In the genomic region with DNA sequence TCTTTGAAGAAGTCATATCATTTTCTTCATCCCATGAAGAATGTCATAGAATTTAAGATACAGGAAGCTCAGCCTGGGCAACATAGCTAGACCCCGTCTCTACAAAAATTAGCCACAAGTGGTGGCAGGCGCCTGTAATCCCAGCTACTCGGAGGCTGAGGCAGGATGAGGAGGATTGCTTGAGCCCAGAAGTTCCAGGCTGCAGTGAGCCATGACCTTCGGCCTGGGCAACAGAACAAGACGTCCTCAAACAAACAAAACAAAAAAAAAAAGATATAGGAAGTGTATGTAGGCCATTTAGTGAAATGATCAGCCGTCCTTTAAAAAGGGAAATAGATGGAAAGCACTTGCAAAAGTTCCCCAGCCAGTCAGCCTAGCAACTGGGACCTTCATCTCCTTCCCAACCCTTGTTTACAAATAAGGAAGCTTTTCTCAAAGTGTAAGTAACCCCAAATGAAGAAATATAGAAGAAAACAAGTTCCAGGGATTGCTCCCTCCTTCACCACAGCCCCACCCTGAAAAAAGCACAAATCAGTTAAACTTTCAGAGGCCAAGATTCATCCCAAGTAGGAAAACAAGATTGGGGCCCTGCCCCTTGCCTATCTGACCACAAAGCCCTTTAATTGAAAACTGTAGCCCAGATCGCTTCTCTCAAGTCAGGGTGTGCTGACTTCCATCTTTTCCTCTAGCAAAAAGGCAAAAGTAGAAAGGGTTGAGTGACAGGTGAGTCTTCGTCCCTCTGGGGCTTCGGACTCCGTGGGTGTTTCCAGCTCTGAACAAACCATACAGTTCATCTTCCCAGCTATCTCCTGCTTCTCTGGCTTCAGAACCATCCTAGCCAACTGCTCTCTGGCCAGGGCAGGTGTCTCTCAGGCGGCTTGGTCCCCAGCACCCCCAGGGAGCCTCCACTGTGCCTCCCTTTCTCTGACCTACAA, we compare ENCODE assay signal across 8 cellular contexts. TPM values are rescaled to one million over a fixed set of nuclear protein-coding genes. Genes with fewer than 3 reads are reported as not detected.
DNase-seq lines count a peak whose midpoint lies in the region; ATAC-seq and TF ChIP-seq lines count a peak whose summit lies in the region.

No MANE protein-coding gene starts in this region.

- peak overlapping the region; percentile 93 for H3K4me2 ChIP-seq in trophoblast cell (ENCODE audit: low read length)

- H4K91ac ChIP-seq in trophoblast cell (ENCODE audit: low read depth, low read length): no peak overlapping the region

- no peak overlapping the region for H3K9ac ChIP-seq in trophoblast cell (ENCODE audit: low read length)

- H2BK120ac ChIP-seq in trophoblast cell (ENCODE audit: insufficient read depth, low read length, poor library complexity): no peak overlapping the region

- H3K36me3 ChIP-seq in GM06990 (ENCODE audit: control insufficient read depth, insufficient read depth, low read length): no peaks in the 10 kb centered on the region
- no peaks in the 10 kb centered on the region for H3K36me3 ChIP-seq in SJSA1
- H3K36me3 ChIP-seq in trophoblast cell (ENCODE audit: control insufficient read depth in 1 of 2, insufficient read depth in 2 of 2, low read length in 2 of 2): no peaks in the 10 kb centered on the region

- H2AFZ ChIP-seq in trophoblast cell (ENCODE audit: insufficient read depth, low read length, poor library complexity): no peak overlapping the region

- H3K4me1 ChIP-seq in SJSA1 (replicated peaks) (peaks cover 5% of the 10 kb centered on the region; the same call in 1 of the 2 replicates), trophoblast cell (ENCODE audit: control insufficient read depth in 1 of 2, insufficient read depth in 2 of 2, low read length in 2 of 2) (peaks cover 5 to 11% of the 10 kb centered on the region in 2 experiments)

- DNase-seq in GM06990 (ENCODE audit: extremely low read depth, insufficient read length) (no peak), SJSA1 (ENCODE audit: low read depth in 1 of 2, low spot score in 2 of 2) (no peak), fibroblast of the aortic adventitia (ENCODE audit: low read depth) (no peak), trophoblast cell (peak in 1 of 2 donors; percentile 19), HCEC 1CT (no peak), cerebellar nuclear complex (lab: John Stamatoyannopoulos, UW) (no peak), middle frontal gyrus (ENCODE audit: extremely low spot score, low spot score) (no peak)

- H2BK5ac ChIP-seq in trophoblast cell (ENCODE audit: low read depth, low read length, poor library complexity): no peak overlapping the region

- H3K27me3 ChIP-seq in GM06990 (replicated peaks; ENCODE audit: control insufficient read depth, insufficient read depth, low read length): no peaks in the 10 kb centered on the region
- no peaks in the 10 kb centered on the region for H3K27me3 ChIP-seq in SJSA1 (replicated peaks)
- H3K27me3 ChIP-seq in trophoblast cell (ENCODE audit: insufficient read depth, low read length): no peaks in the 10 kb centered on the region

- peaks cover 5% of the 10 kb centered on the region for H3K79me1 ChIP-seq in trophoblast cell (ENCODE audit: low read length)

- H3K79me2 ChIP-seq in trophoblast cell (ENCODE audit: control insufficient read depth, insufficient read depth, low read length, poor library complexity): peaks cover 4% of the 10 kb centered on the region

- no peak overlapping the region for H2BK12ac ChIP-seq in trophoblast cell (ENCODE audit: low read length)

- H3K18ac ChIP-seq in trophoblast cell (ENCODE audit: low read length): no peak overlapping the region

- no peak overlapping the region for H3K23ac ChIP-seq in trophoblast cell (ENCODE audit: low read length)

- whole genome bisulfite sequencing in trophoblast cell (ENCODE audit: extremely low coverage, insufficient coverage, insufficient read length): no CpG with 5 or more reads among the region's 11 CpGs

- TF ChIP-seq CTCF in GM06990 (IDR thresholded peaks at IDR 0.05; ENCODE audit: insufficient read depth, low read length, poor library complexity, severe bottlenecking) (no peak), fibroblast of the aortic adventitia (IDR thresholded peaks at IDR 0.05; ENCODE audit: insufficient read depth, low read length) (no peak)

- H4K8ac ChIP-seq in trophoblast cell (ENCODE audit: low read depth, low read length): no peak overlapping the region

- ATAC-seq in HG03135 (IDR thresholded peaks at IDR 0.05; ENCODE audit: unreplicated experiment): no peak

- no peak overlapping the region for H2AK5ac ChIP-seq in trophoblast cell (ENCODE audit: low read length)

- no peak overlapping the region for H3K4ac ChIP-seq in trophoblast cell (ENCODE audit: low read depth, low read length)

- no peak overlapping the region for H3K14ac ChIP-seq in trophoblast cell (ENCODE audit: low read length)

- no peak overlapping the region for H4K12ac ChIP-seq in trophoblast cell (ENCODE audit: low read depth, low read length)

- H3K27ac ChIP-seq in SJSA1 (no peak overlapping the region), trophoblast cell (ENCODE audit: low read depth, low read length) (no peak overlapping the region)

- H3K9me3 ChIP-seq in SJSA1 (replicated peaks): no peaks in the 10 kb centered on the region
- H3K9me3 ChIP-seq in trophoblast cell (ENCODE audit: insufficient read depth, low read depth, low read length): no peaks in the 10 kb centered on the region

- H3K4me3 ChIP-seq in GM06990 (replicated peaks; ENCODE audit: low read depth, low read length) (peak overlapping the region; percentile 84), SJSA1 (peak overlapping the region; percentile 68), fibroblast of the aortic adventitia (ENCODE audit: low read depth, low read length) (peak overlapping the region; percentile 89), trophoblast cell (ENCODE audit: low read depth, low read length) (peak overlapping the region; percentile 92)

RNA-seq across cellular contexts. Expression of gene SLC31A2, which starts 1.2 kb away (rescaled TPM):
- 7.9 and 8.5 TPM in 2 replicates for total RNA-seq in SJSA1 (2014; rRNA removed; shearing (Covaris generic))
- total RNA-seq in fibroblast of the aortic adventitia (ENCODE audit: low replicate concordance): 7.0 and 8.0 TPM in 2 replicates
- polyA plus RNA-seq in trophoblast cell (2013): 5.6 TPM in 2 replicates
